1 cellular context compared by ENCODE assay signal in the genomic region with DNA sequence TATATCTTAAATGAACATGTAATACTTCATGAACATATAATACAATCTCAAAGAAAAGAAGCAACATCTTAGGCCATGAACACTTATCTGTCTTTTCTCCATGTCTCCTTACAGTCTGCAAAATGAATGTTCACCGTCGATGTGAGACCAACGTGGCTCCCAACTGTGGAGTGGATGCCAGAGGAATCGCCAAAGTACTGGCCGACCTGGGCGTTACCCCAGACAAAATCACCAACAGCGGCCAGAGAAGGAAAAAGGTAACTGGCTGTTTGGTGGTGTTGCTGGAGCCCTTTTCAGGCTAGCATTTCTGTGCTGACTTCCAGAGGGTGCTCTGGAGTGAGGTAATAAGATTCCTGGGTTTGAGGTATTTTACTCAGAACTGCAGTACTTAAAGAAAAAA.
TF ChIP-seq lines count a peak whose summit lies in the region.

No MANE protein-coding gene starts in this region.

TF ChIP-seq in HepG2, 621 proteins besides CTCF, POLR2A, EP300 and RAD21:
- TF ChIP-seq, protein P1, sequence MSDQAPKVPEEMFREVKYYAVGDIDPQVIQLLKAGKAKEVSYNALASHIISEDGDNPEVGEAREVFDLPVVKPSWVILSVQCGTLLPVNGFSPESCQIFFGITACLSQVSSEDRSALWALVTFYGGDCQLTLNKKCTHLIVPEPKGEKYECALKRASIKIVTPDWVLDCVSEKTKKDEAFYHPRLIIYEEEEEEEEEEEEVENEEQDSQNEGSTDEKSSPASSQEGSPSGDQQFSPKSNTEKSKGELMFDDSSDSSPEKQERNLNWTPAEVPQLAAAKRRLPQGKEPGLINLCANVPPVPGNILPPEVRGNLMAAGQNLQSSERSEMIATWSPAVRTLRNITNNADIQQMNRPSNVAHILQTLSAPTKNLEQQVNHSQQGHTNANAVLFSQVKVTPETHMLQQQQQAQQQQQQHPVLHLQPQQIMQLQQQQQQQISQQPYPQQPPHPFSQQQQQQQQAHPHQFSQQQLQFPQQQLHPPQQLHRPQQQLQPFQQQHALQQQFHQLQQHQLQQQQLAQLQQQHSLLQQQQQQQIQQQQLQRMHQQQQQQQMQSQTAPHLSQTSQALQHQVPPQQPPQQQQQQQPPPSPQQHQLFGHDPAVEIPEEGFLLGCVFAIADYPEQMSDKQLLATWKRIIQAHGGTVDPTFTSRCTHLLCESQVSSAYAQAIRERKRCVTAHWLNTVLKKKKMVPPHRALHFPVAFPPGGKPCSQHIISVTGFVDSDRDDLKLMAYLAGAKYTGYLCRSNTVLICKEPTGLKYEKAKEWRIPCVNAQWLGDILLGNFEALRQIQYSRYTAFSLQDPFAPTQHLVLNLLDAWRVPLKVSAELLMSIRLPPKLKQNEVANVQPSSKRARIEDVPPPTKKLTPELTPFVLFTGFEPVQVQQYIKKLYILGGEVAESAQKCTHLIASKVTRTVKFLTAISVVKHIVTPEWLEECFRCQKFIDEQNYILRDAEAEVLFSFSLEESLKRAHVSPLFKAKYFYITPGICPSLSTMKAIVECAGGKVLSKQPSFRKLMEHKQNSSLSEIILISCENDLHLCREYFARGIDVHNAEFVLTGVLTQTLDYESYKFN (CRISPR knock-in tag; conservative IDR thresholded peaks at IDR 0.05) = no peak
- TF ChIP-seq, protein P2, sequence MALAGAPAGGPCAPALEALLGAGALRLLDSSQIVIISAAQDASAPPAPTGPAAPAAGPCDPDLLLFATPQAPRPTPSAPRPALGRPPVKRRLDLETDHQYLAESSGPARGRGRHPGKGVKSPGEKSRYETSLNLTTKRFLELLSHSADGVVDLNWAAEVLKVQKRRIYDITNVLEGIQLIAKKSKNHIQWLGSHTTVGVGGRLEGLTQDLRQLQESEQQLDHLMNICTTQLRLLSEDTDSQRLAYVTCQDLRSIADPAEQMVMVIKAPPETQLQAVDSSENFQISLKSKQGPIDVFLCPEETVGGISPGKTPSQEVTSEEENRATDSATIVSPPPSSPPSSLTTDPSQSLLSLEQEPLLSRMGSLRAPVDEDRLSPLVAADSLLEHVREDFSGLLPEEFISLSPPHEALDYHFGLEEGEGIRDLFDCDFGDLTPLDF (CRISPR knock-in tag; IDR thresholded peaks at IDR 0.05) = peak; percentile 27; the same call in 1 of the 2 replicates
- 0 out of 2 replicates have a peak, but pooled peaks have one; percentile 34 for TF ChIP-seq ISX (CRISPR knock-in tag; conservative IDR thresholded peaks at IDR 0.05)
TF ChIP-seq in HepG2: peak in this region for 2.
